Comparison of ENCODE assay signal across 9 cellular contexts in genomic region chr5:95962785-95963184, GRCh38. TPM values are rescaled to one million over a fixed set of nuclear protein-coding genes. Genes with fewer than 3 reads are reported as not detected.
DNase-seq lines count a peak whose midpoint lies in the region; ATAC-seq, FAIRE-seq and TF ChIP-seq lines count a peak whose summit lies in the region.
"Had no signal": no experiment of that assay in that cellular context is flagged by ENCODE, and none has a peak within 500 bp of the region (broad histone marks: within the 10 kb centered on the region; RNA-seq: fewer than 3 reads in every experiment).

No MANE protein-coding gene starts in this region.

- H3K27me3 Mint-ChIP-seq in activated naive CD8-positive, alpha-beta T cell treated with anti-CD3 and anti-CD28 coated beads for 36 hours: no peaks in the 10 kb centered on the region

- peak overlapping the region in 2 of 3 experiments; percentile 25 to 67 for H3K4me3 ChIP-seq in keratinocyte (ENCODE audit: control insufficient read depth in 2 of 3, extremely low read depth in 1 of 3, insufficient read depth in 2 of 3, low read depth in 1 of 3, low read length in 3 of 3)

- ATAC-seq in HG02763 (IDR thresholded peaks at IDR 0.05; ENCODE audit: unreplicated experiment) (no peak), HG03196 (IDR thresholded peaks at IDR 0.05; ENCODE audit: unreplicated experiment) (no peak), GM19463 (IDR thresholded peaks at IDR 0.05; ENCODE audit: unreplicated experiment) (no peak)

- H3K36me3 Mint-ChIP-seq in activated naive CD8-positive, alpha-beta T cell treated with anti-CD3 and anti-CD28 coated beads for 36 hours: peaks cover 19% of the 10 kb centered on the region

- peak overlapping the region; percentile 53 for H2AFZ ChIP-seq in keratinocyte (ENCODE audit: control insufficient read depth, low read length)

- peaks cover 26% of the 10 kb centered on the region for H3K4me1 ChIP-seq in keratinocyte (ENCODE audit: control insufficient read depth, extremely low read depth, insufficient read depth, low read length)

- H4K20me1 ChIP-seq in keratinocyte (ENCODE audit: control insufficient read depth, extremely low read depth, insufficient read depth, low read length): peaks cover 26% of the 10 kb centered on the region

- dilution Hi-C loops in keratinocyte (cut with MboI; ENCODE audit: extremely low pct_ligation_motif_present, low sequenced_read_pairs): no loop called here

- H3K9me3 ChIP-seq in keratinocyte (ENCODE audit: control insufficient read depth, low read depth, low read length): no peaks in the 10 kb centered on the region

- peak overlapping the region; percentile 75 for H3K9ac ChIP-seq in keratinocyte (ENCODE audit: control insufficient read depth, extremely low read depth, insufficient read depth, low read length)

- H3K27ac Mint-ChIP-seq in activated naive CD8-positive, alpha-beta T cell treated with anti-CD3 and anti-CD28 coated beads for 36 hours: peak overlapping the region; percentile 93

- peaks cover 38% of the 10 kb centered on the region for H3K79me2 ChIP-seq in keratinocyte (ENCODE audit: control insufficient read depth, insufficient read depth, low read length)

- FAIRE-seq in keratinocyte (lab: Jason Lieb, UNC): no peak

- no peaks in the 10 kb centered on the region for H3K27me3 ChIP-seq in keratinocyte (ENCODE audit: control insufficient read depth, extremely low read depth, insufficient read depth, low read length)

- H3K27ac ChIP-seq in keratinocyte (ENCODE audit: control insufficient read depth, insufficient read depth, low read length): peak overlapping the region; percentile 89
- H3K27ac ChIP-seq in temporal lobe (ENCODE audit: low read depth, low read length): peak overlapping the region; percentile 70
- H3K27ac ChIP-seq: 22Rv1 had no signal

- no peak for TF ChIP-seq CTCF in keratinocyte (optimal IDR thresholded peaks at IDR 0.05 in 1 of 3, IDR thresholded peaks at IDR 0.05 in 1 of 3, conservative IDR thresholded peaks at IDR 0.05 in 1 of 3; ENCODE audit: extremely low read depth in 1 of 3, insufficient read depth in 2 of 3, low read length in 3 of 3)

- H3K36me3 ChIP-seq in keratinocyte (ENCODE audit: control insufficient read depth in 2 of 2, extremely low read depth in 1 of 2, insufficient read depth in 2 of 2, low read length in 2 of 2): peaks cover 7 to 22% of the 10 kb centered on the region in 2 experiments

- peaks cover 2% of the 10 kb centered on the region for H3K9me1 ChIP-seq in keratinocyte (ENCODE audit: control insufficient read depth, extremely low read depth, insufficient read depth, low read length)

- H3K4me2 ChIP-seq in keratinocyte (ENCODE audit: control insufficient read depth, extremely low read depth, insufficient read depth, low read depth, low read length): peak overlapping the region; percentile 55

- no peak overlapping the region for H3K4me3 Mint-ChIP-seq in activated naive CD8-positive, alpha-beta T cell treated with anti-CD3 and anti-CD28 coated beads for 36 hours

- peaks cover 33% of the 10 kb centered on the region for H3K4me1 Mint-ChIP-seq in activated naive CD8-positive, alpha-beta T cell treated with anti-CD3 and anti-CD28 coated beads for 36 hours

- no peaks in the 10 kb centered on the region for H3K9me3 Mint-ChIP-seq in activated naive CD8-positive, alpha-beta T cell treated with anti-CD3 and anti-CD28 coated beads for 36 hours

- DNase-seq in DMS 273 (lab: John Stamatoyannopoulos, UW; ENCODE audit: unreplicated experiment) (peak; percentile 55), DMS 273 treated with DMSO at 0.1 percent for 48 hours (lab: John Stamatoyannopoulos, UW) (no peak), keratinocyte (ENCODE audit: low read depth, low spot score) (no peak)
- DNase-seq in activated naive CD8-positive, alpha-beta T cell treated with anti-CD3 and anti-CD28 coated beads for 36 hours: peak; percentile 6

RNA-seq across cellular contexts. Expression of gene ELL2, which starts 1.1 kb away (rescaled TPM):
- total RNA-seq in activated naive CD8-positive, alpha-beta T cell treated with anti-CD3 and anti-CD28 coated beads for 36 hours: 10 to 100 TPM; 41.9 to 45.6 TPM
- 74.8 to 100 TPM (median 81.1 TPM) in 3 replicates for polyA plus RNA-seq in keratinocyte
- 137 TPM for polyA plus RNA-seq in keratinocyte (2011; ENCODE audit: low read depth)
- 48.0 and 87.5 TPM in 2 replicates for polyA plus RNA-seq in keratinocyte (2011; cell fraction: cytosol; rRNA removed)
- 81.5 and 105 TPM in 2 replicates for polyA plus RNA-seq in keratinocyte (2011; cell fraction: nucleus; rRNA removed)
- polyA plus RNA-seq in keratinocyte (2012; ENCODE audit: low replicate concordance): 65.7 and 69.5 TPM in 2 replicates
- 31.2 to 194 TPM (median 108 TPM) in 3 replicates for polyA minus RNA-seq in keratinocyte
- polyA minus RNA-seq in keratinocyte (2011; cell fraction: cytosol; rRNA and poly(A)+ RNA removed): 103 TPM
- polyA minus RNA-seq in keratinocyte (2011; cell fraction: nucleus; rRNA and poly(A)+ RNA removed): 182 and 311 TPM in 2 replicates
- 14.8 TPM for total RNA-seq in temporal lobe

Comparison
In these comparisons a context has a peak if more than half of its experiments do, and no peak if none do; other contexts are left out.
1. DNase-seq: peak in DMS 273 (single experiment) and activated naive CD8-positive, alpha-beta T cell treated with anti-CD3 and anti-CD28 coated beads for 36 hours (single experiment); none in DMS 273 treated with DMSO at 0.1 percent for 48 hours (single experiment) and keratinocyte (single experiment).